Comparison of ENCODE assay signal across 13 cellular contexts in the genomic region with DNA sequence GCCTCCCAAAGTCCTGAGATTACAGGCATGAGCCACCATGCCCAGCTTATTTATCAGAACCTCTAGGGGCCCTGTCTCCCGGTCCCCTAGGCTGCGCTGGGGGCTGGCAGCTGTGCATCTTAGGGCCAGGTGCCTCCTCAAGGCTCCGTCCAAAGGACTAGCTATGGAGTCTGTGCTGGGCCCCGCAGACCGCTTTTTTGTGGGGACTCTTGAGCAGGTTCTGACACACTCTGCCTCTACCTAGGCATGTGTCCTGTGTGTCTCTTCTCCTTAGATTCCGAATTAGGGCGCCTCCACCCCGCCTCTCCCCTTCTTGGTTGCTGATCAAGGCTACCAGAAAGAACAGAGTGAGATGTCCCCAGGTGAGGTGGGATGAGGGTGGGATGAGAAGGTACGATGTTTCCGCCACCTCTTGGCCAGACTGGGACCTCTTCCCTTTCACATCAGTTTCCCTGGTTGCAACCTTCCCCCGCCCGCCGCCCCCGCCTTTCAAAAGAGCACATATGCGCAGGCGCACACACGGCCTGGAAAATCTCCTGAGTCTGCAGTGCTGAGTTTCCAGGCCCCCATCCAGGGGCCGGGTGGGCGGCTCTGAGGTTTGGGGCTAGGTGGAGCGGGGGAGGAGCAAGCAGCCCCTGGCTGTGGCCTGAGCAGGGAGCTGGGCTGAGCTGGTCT. TPM values are rescaled to one million over a fixed set of nuclear protein-coding genes. Genes with fewer than 3 reads are reported as not detected.
DNase-seq lines count a peak whose midpoint lies in the region; ATAC-seq and TF ChIP-seq lines count a peak whose summit lies in the region.
"Had no signal": no experiment of that assay in that cellular context is flagged by ENCODE, and none has a peak within 500 bp of the region (broad histone marks: within the 10 kb centered on the region; RNA-seq: fewer than 3 reads in every experiment).

No MANE protein-coding gene starts in this region.

- TF ChIP-seq CTCF in nephron progenitor cell (IDR thresholded peaks at IDR 0.05), result no peak

- DNase-seq in ELF-1 (ENCODE audit: low read depth, low spot score) (peak; percentile 84), amniotic epithelial cell (ENCODE audit: low read depth) (peak; percentile 32), middle frontal gyrus (ENCODE audit: extremely low spot score, low spot score) (no peak), nephron progenitor cell (no peak)
- DNase-seq in activated CD4-positive, alpha-beta T cell treated with anti-CD3 and anti-CD28 coated beads, Interleukin-2, amount 10 ng/mL, durations not matched to agents 7 days and 5 days, result no peak
- peak; percentile 57 for DNase-seq in stimulated activated CD4-positive, alpha-beta T cell treated with anti-CD3 and anti-CD28 coated beads, Interleukin-4, amount 100 ng/mL, for 1 hour
- DNase-seq: cortex of kidney had no signal

- H3K9me3 Mint-ChIP-seq in activated CD4-positive, alpha-beta T cell treated with anti-CD3 and anti-CD28 coated beads, Interleukin-2, amount 10 ng/mL, durations not matched to agents 7 days and 5 days, result no peaks in the 10 kb centered on the region
- H3K9me3 Mint-ChIP-seq in nephron progenitor cell, result no peaks in the 10 kb centered on the region

- no peaks in the 10 kb centered on the region for H3K27me3 Mint-ChIP-seq in activated CD4-positive, alpha-beta T cell treated with anti-CD3 and anti-CD28 coated beads, Interleukin-2, amount 10 ng/mL, durations not matched to agents 7 days and 5 days
- peaks cover 6% of the 10 kb centered on the region for H3K27me3 Mint-ChIP-seq in nephron progenitor cell (ENCODE audit: low read depth, poor library complexity)

- POLR2A ChIA-PET in activated CD4-positive, alpha-beta T cell treated with anti-CD3 and anti-CD28 coated beads, Interleukin-2, amount 10 ng/mL, durations not matched to agents 7 days and 5 days (lab: Charles Lee), result interaction anchor here (1.0 kb wide), 1 partner anchor 11 kb away, joined by 3 read pairs; no protein-coding TSS in a partner anchor

- no peak for ATAC-seq in GM21390 (IDR thresholded peaks at IDR 0.05; ENCODE audit: unreplicated experiment)
- no peak for ATAC-seq in HG03025 (IDR thresholded peaks at IDR 0.05; ENCODE audit: low FRiP score, unreplicated experiment)
- ATAC-seq: gastroesophageal sphincter had no signal

- peaks cover under 1% of the 10 kb centered on the region for H3K36me3 Mint-ChIP-seq in activated CD4-positive, alpha-beta T cell treated with anti-CD3 and anti-CD28 coated beads, Interleukin-2, amount 10 ng/mL, durations not matched to agents 7 days and 5 days (ENCODE audit: low read depth)
- H3K36me3 Mint-ChIP-seq in nephron progenitor cell (ENCODE audit: low read depth), result no peaks in the 10 kb centered on the region

- H3K27ac Mint-ChIP-seq in activated CD4-positive, alpha-beta T cell treated with anti-CD3 and anti-CD28 coated beads, Interleukin-2, amount 10 ng/mL, durations not matched to agents 7 days and 5 days, result peak overlapping the region; percentile 81
- no peak overlapping the region for H3K27ac Mint-ChIP-seq in nephron progenitor cell

- H3K4me1 Mint-ChIP-seq in activated CD4-positive, alpha-beta T cell treated with anti-CD3 and anti-CD28 coated beads, Interleukin-2, amount 10 ng/mL, durations not matched to agents 7 days and 5 days, result peaks cover 65% of the 10 kb centered on the region
- peaks cover 79% of the 10 kb centered on the region for H3K4me1 Mint-ChIP-seq in nephron progenitor cell

- peak overlapping the region; percentile 53 for H3K4me3 Mint-ChIP-seq in activated CD4-positive, alpha-beta T cell treated with anti-CD3 and anti-CD28 coated beads, Interleukin-2, amount 10 ng/mL, durations not matched to agents 7 days and 5 days
- no peak overlapping the region for H3K4me3 Mint-ChIP-seq in nephron progenitor cell

- CTCF ChIA-PET in activated CD4-positive, alpha-beta T cell treated with anti-CD3 and anti-CD28 coated beads, Interleukin-2, amount 10 ng/mL, durations not matched to agents 7 days and 5 days (lab: Charles Lee), result interaction anchor here (0.6 to 1.3 kb wide), 3 partner anchors 9 to 545 kb away, joined by 3 read pairs; a partner anchor contains a TSS

RNA-seq across cellular contexts. Expression of a gene that starts 5.0 kb away (rescaled TPM):
- 100 to 1,000 TPM; 183 to 188 TPM for total RNA-seq in activated CD4-positive, alpha-beta T cell treated with anti-CD3 and anti-CD28 coated beads, Interleukin-2, amount 10 ng/mL, durations not matched to agents 7 days and 5 days
- total RNA-seq: HT1080, SJSA1 had no signal

RNA-seq across cellular contexts. Expression of a gene that starts 20.9 kb away (rescaled TPM):
- total RNA-seq in activated CD4-positive, alpha-beta T cell treated with anti-CD3 and anti-CD28 coated beads, Interleukin-2, amount 10 ng/mL, durations not matched to agents 7 days and 5 days, result 10 to 100 TPM; 51.6 to 53.8 TPM

RNA-seq across cellular contexts. Expression of a gene that starts 28.2 kb away (rescaled TPM):
- not detected for total RNA-seq in activated CD4-positive, alpha-beta T cell treated with anti-CD3 and anti-CD28 coated beads, Interleukin-2, amount 10 ng/mL, durations not matched to agents 7 days and 5 days
- total RNA-seq: HT1080, pulmonary artery endothelial cell, SJSA1 had no signal

RNA-seq across cellular contexts. Expression of a gene that starts 42.7 kb away (rescaled TPM):
- not detected for total RNA-seq in activated CD4-positive, alpha-beta T cell treated with anti-CD3 and anti-CD28 coated beads, Interleukin-2, amount 10 ng/mL, durations not matched to agents 7 days and 5 days
- total RNA-seq: HT1080, pulmonary artery endothelial cell had no signal

Comparison
In these comparisons a context has a peak if more than half of its experiments do, and no peak if none do; other contexts are left out.
1. DNase-seq: peak in ELF-1 (single experiment), amniotic epithelial cell (single experiment) and stimulated activated CD4-positive, alpha-beta T cell treated with anti-CD3 and anti-CD28 coated beads, Interleukin-4, amount 100 ng/mL, for 1 hour (single experiment); none in activated CD4-positive, alpha-beta T cell treated with anti-CD3 and anti-CD28 coated beads, Interleukin-2, amount 10 ng/mL, durations not matched to agents 7 days and 5 days (single experiment), middle frontal gyrus (single experiment) and nephron progenitor cell (single experiment).